33 cellular contexts compared by ENCODE assay signal in the genomic region with DNA sequence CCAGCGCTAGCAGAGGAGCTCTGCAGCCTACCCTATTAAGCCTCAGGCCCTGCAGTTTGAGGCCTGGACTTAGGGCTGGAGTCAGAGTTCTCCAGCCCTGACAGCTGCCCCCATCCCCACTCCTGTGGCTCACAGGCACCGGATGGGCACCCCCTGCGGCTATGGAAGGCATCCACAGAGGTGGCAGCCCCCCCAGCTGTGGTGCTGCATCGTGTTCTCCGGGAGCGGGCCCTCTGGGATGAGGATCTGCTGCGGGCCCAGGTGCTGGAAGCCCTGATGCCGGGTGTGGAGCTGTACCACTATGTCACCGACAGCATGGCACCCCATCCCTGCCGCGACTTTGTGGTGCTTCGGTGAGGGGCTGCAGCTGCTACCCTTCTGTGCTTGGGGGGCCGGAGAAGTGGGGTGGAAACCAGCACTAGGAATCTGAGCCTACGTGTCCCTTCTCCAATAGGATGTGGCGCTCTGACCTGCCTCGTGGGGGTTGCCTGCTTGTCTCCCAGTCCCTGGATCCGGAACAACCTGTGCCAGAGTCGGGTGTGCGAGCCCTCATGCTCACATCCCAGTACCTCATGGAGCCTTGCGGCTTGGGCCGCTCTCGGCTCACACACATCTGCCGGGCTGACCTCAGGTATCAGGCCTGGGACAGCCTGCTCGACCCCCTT.
"Had no signal": no experiment of that assay in that cellular context is flagged by ENCODE, and none has a peak within 500 bp of the region (broad histone marks: within the 10 kb centered on the region; RNA-seq: fewer than 3 reads in every experiment).

No MANE protein-coding gene starts in this region.

- H3K4me3 Mint-ChIP-seq: activated B cell treated with CpG ODN at 0.5 μM for 24 hours; activated CD8-positive, alpha-beta T cell treated with anti-CD3 and anti-CD28 coated beads for 36 hours; activated naive CD4-positive, alpha-beta T cell treated with anti-CD3 and anti-CD28 coated beads, Interleukin-2, amount 10 ng/mL, durations not matched to agents 7 days and 5 days; activated naive CD8-positive, alpha-beta T cell treated with anti-CD3 and anti-CD28 coated beads, Interleukin-2, amount 10 ng/mL, durations not matched to agents 7 days and 5 days; activated T-cell treated with anti-CD3 and anti-CD28 coated beads, Interleukin-2, amount 50 U/mL, for 72 hours; brain; dendritic cell treated with granulocyte-macrophage colony-stimulating factor and Interleukin-4, amounts not matched to agents 40 ng/mL and 50 ng/mL, for 4 days; endodermal cell; T-helper 17 cell; T-helper 2 cell treated with Interferon-gamma antibody and Interleukin-4, amounts not matched to agents 5 μg/mL and 100 μg/mL, for 36 hours had no signal

- ATAC-seq: activated CD4-positive, CD25-positive, alpha-beta regulatory T cell treated with anti-CD3 and anti-CD28 coated beads, Interleukin-2, amount 50 U/mL, for 24 hours; activated CD8-positive, alpha-beta T cell treated with anti-CD3 and anti-CD28 coated beads for 36 hours; activated naive CD4-positive, alpha-beta T cell treated with anti-CD3 and anti-CD28 coated beads, Interleukin-2, amount 50 U/mL, for 72 hours; activated T-cell treated with anti-CD3 and anti-CD28 coated beads, Interleukin-2, amount 50 U/mL, for 72 hours; esophagus mucosa; T-helper 17 cell had no signal

- H3K9me3 ChIP-seq: ascending aorta, breast epithelium had no signal

- H3K9me3 Mint-ChIP-seq: activated B cell treated with CpG ODN at 0.5 μM for 24 hours; activated CD8-positive, alpha-beta T cell treated with anti-CD3 and anti-CD28 coated beads for 36 hours; activated naive CD4-positive, alpha-beta T cell treated with anti-CD3 and anti-CD28 coated beads, Interleukin-2, amount 10 ng/mL, durations not matched to agents 7 days and 5 days; activated naive CD4-positive, alpha-beta T cell treated with anti-CD3 and anti-CD28 coated beads, Interleukin-2, amount 50 U/mL, for 72 hours; activated naive CD8-positive, alpha-beta T cell treated with anti-CD3 and anti-CD28 coated beads, Interleukin-2, amount 10 ng/mL, durations not matched to agents 7 days and 5 days; activated T-cell treated with anti-CD3 and anti-CD28 coated beads, Interleukin-2, amount 50 U/mL, for 72 hours; dendritic cell treated with granulocyte-macrophage colony-stimulating factor and Interleukin-4, amounts not matched to agents 40 ng/mL and 50 ng/mL, for 4 days; T-helper 2 cell treated with Interferon-gamma antibody and Interleukin-4, amounts not matched to agents 5 μg/mL and 100 μg/mL, for 36 hours had no signal

- H3K27ac ChIP-seq: ascending aorta, breast epithelium, cardiac muscle cell, coronary artery, dorsolateral prefrontal cortex, WERI-Rb-1 had no signal

- H3K4me1 ChIP-seq: ascending aorta, breast epithelium had no signal

- H3K27me3 ChIP-seq: ascending aorta, cardiac muscle cell had no signal

- H3K27ac Mint-ChIP-seq: activated B cell treated with CpG ODN at 0.5 μM for 24 hours; activated CD8-positive, alpha-beta T cell treated with anti-CD3 and anti-CD28 coated beads for 36 hours; activated naive CD4-positive, alpha-beta T cell treated with anti-CD3 and anti-CD28 coated beads, Interleukin-2, amount 10 ng/mL, durations not matched to agents 7 days and 5 days; activated naive CD4-positive, alpha-beta T cell treated with anti-CD3 and anti-CD28 coated beads, Interleukin-2, amount 50 U/mL, for 72 hours; activated naive CD8-positive, alpha-beta T cell treated with anti-CD3 and anti-CD28 coated beads, Interleukin-2, amount 10 ng/mL, durations not matched to agents 7 days and 5 days; activated T-cell treated with anti-CD3 and anti-CD28 coated beads, Interleukin-2, amount 50 U/mL, for 72 hours; brain; dendritic cell treated with granulocyte-macrophage colony-stimulating factor and Interleukin-4, amounts not matched to agents 40 ng/mL and 50 ng/mL, for 4 days; endodermal cell; T-helper 17 cell; T-helper 2 cell treated with Interferon-gamma antibody and Interleukin-4, amounts not matched to agents 5 μg/mL and 100 μg/mL, for 36 hours had no signal

- H3K4me1 Mint-ChIP-seq: activated B cell treated with CpG ODN at 0.5 μM for 24 hours; activated naive CD4-positive, alpha-beta T cell treated with anti-CD3 and anti-CD28 coated beads, Interleukin-2, amount 10 ng/mL, durations not matched to agents 7 days and 5 days; activated naive CD8-positive, alpha-beta T cell treated with anti-CD3 and anti-CD28 coated beads, Interleukin-2, amount 10 ng/mL, durations not matched to agents 7 days and 5 days; brain had no signal

- H3K36me3 Mint-ChIP-seq: activated naive CD4-positive, alpha-beta T cell treated with anti-CD3 and anti-CD28 coated beads, Interleukin-2, amount 10 ng/mL, durations not matched to agents 7 days and 5 days; activated naive CD4-positive, alpha-beta T cell treated with anti-CD3 and anti-CD28 coated beads, Interleukin-2, amount 50 U/mL, for 72 hours; activated naive CD8-positive, alpha-beta T cell treated with anti-CD3 and anti-CD28 coated beads, Interleukin-2, amount 10 ng/mL, durations not matched to agents 7 days and 5 days; brain had no signal

- H3K4me3 ChIP-seq: ascending aorta, breast epithelium, cardiac muscle cell, coronary artery, dorsolateral prefrontal cortex had no signal

- DNase-seq: activated B cell treated with CpG ODN at 0.5 μM for 24 hours; activated CD4-positive, alpha-beta T cell treated with anti-CD3 and anti-CD28 coated beads for 48 hours; activated CD4-positive, alpha-beta T cell treated with anti-CD3 and anti-CD28 coated beads, Interleukin-2, amount 50 U/mL, for 1 hour; activated CD4-positive, alpha-beta T cell treated with anti-CD3 and anti-CD28 coated beads, Interleukin-2, amount 50 U/mL, for 48 hours; activated CD8-positive, alpha-beta memory T cell treated with anti-CD3 and anti-CD28 coated beads for 24 hours; activated CD8-positive, alpha-beta T cell treated with anti-CD3 and anti-CD28 coated beads for 36 hours; activated gamma-delta T cell; activated naive CD4-positive, alpha-beta T cell; activated naive CD4-positive, alpha-beta T cell treated with anti-CD3 and anti-CD28 coated beads, Interleukin-2, amount 10 ng/mL, durations not matched to agents 7 days and 5 days; activated naive CD8-positive, alpha-beta T cell treated with anti-CD3 and anti-CD28 coated beads, Interleukin-2, amount 10 ng/mL, durations not matched to agents 7 days and 5 days; activated T-cell treated with anti-CD3 and anti-CD28 coated beads, Interleukin-2, amount 50 U/mL, for 1 hour; activated T-cell treated with anti-CD3 and anti-CD28 coated beads, Interleukin-2, amount 50 U/mL, for 72 hours; central memory CD4-positive, alpha-beta T cell; cerebellar nuclear complex; effector memory CD4-positive, alpha-beta T cell; endodermal cell; foreskin fibroblast; glutamatergic neuron; T-helper 1 cell; T-helper 17 cell; T1000; WERI-Rb-1 had no signal

- H3K36me3 ChIP-seq: breast epithelium, cardiac muscle cell, WERI-Rb-1 had no signal

- H3K27me3 Mint-ChIP-seq: activated B cell treated with CpG ODN at 0.5 μM for 24 hours; activated CD8-positive, alpha-beta T cell treated with anti-CD3 and anti-CD28 coated beads for 36 hours; activated naive CD4-positive, alpha-beta T cell treated with anti-CD3 and anti-CD28 coated beads, Interleukin-2, amount 10 ng/mL, durations not matched to agents 7 days and 5 days; dendritic cell treated with granulocyte-macrophage colony-stimulating factor and Interleukin-4, amounts not matched to agents 40 ng/mL and 50 ng/mL, for 4 days; T-helper 17 cell had no signal
